13 cellular contexts compared by ENCODE assay signal in the genomic region with DNA sequence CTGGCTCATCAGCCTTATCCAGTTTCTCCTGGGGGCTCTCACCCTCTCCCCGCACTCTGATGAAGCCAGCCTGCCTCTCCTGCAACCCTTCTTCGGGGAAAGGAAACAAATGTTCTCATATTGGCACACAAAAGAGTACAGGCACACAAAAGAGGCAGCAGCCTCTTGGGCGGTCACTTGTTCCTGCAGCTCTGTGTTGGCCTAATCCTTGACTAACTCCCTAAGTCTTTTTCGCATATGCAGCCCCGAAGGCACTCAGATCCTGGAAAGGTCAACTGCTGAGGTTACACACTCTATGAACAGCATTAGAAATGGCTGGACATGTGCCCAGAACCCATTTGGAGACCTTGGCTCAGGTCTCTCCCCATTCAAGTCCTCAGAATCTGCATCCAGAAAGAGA. TPM values are rescaled to one million over a fixed set of nuclear protein-coding genes. Genes with fewer than 3 reads are reported as not detected.
DNase-seq lines count a peak whose midpoint lies in the region; ATAC-seq and TF ChIP-seq lines count a peak whose summit lies in the region.
"Had no signal": no experiment of that assay in that cellular context is flagged by ENCODE, and none has a peak within 500 bp of the region (broad histone marks: within the 10 kb centered on the region; RNA-seq: fewer than 3 reads in every experiment).

No MANE protein-coding gene starts in this region.

- H3K9me3 ChIP-seq in colonic mucosa (no peaks in the 10 kb centered on the region), aorta (ENCODE audit: control insufficient read depth, low read length) (no peaks in the 10 kb centered on the region)

- H3K9me3 Mint-ChIP-seq in HFFc6, result no peaks in the 10 kb centered on the region
- H3K9me3 Mint-ChIP-seq: CD4-positive, CD25-positive, alpha-beta regulatory T cell had no signal

- peak; percentile 88 for ATAC-seq in aorta (ENCODE audit: low FRiP score)
- ATAC-seq in HG03280 (IDR thresholded peaks at IDR 0.05; ENCODE audit: unreplicated experiment), result no peak

- WGBS in aorta, 2 donors, result 3 to 8% methylated on average over 5 of the region's 5 CpGs

- no peaks in the 10 kb centered on the region for H3K36me3 Mint-ChIP-seq in HFFc6 (ENCODE audit: low read depth)
- H3K36me3 Mint-ChIP-seq: CD4-positive, CD25-positive, alpha-beta regulatory T cell had no signal

- intact Hi-C loops in colonic mucosa (cut with DNase I) (no loop called here), aorta (cut with DNase I) (no loop called here)

- DNase-seq in colonic mucosa (peak; percentile 29), hypothalamus (lab: John Stamatoyannopoulos, UW) (peak in 28 of 51 donors; percentile 9 to 77 (median 46)), renal cortical epithelial cell (ENCODE audit: low read depth) (peak; percentile 81), aorta (peak in 1 of 2 donors; percentile 58), HFFc6 (no peak), mesenteric fat pad (ENCODE audit: low spot score) (no peak)
- DNase-seq: CD4-positive, CD25-positive, alpha-beta regulatory T cell; NCI-H1436 treated with DMSO at 0.1 percent for 48 hours; NCI-H524 treated with DMSO at 0.1 percent for 48 hours; stimulated activated CD4-positive, alpha-beta T cell treated with anti-CD3 and anti-CD28 coated beads, Interleukin-4, amount 100 ng/mL, for 1 hour had no signal

- H3K27me3 ChIP-seq in colonic mucosa (no peaks in the 10 kb centered on the region), aorta (ENCODE audit: control insufficient read depth in 1 of 2, insufficient read depth in 2 of 2, low read length in 1 of 2) (no peaks in the 10 kb centered on the region)

- H3K4me3 Mint-ChIP-seq in HFFc6, result no peak overlapping the region

- H3K4me1 ChIP-seq in colonic mucosa (no peaks in the 10 kb centered on the region), aorta (ENCODE audit: control insufficient read depth in 1 of 2, insufficient read depth in 2 of 2, low read length in 2 of 2) (peaks cover 0 to 2% of the 10 kb centered on the region in 2 donors)

- no peaks in the 10 kb centered on the region; the same call in 1 of the 2 replicates for H3K4me1 Mint-ChIP-seq in HFFc6 (ENCODE audit: low read depth)
- H3K4me1 Mint-ChIP-seq: CD4-positive, CD25-positive, alpha-beta regulatory T cell had no signal

- H3K27me3 Mint-ChIP-seq in HFFc6 (ENCODE audit: insufficient read depth), result peaks cover 32% of the 10 kb centered on the region

- no peak overlapping the region for H3K27ac ChIP-seq in colonic mucosa
- no peak overlapping the region for H3K27ac ChIP-seq in aorta (ENCODE audit: low read depth in 1 of 2, low read length in 2 of 2)

- no peak overlapping the region for H3K27ac Mint-ChIP-seq in HFFc6
- H3K27ac Mint-ChIP-seq: CD4-positive, CD25-positive, alpha-beta regulatory T cell had no signal

- H3K9ac ChIP-seq in colonic mucosa (ENCODE audit: low read depth in 2 of 2, low read length in 2 of 2), result no peak overlapping the region

- TF ChIP-seq CTCF in colonic mucosa (IDR thresholded peaks at IDR 0.05) (no peak), HFFc6 (IDR thresholded peaks at IDR 0.05) (no peak)

- H3K4me3 ChIP-seq in colonic mucosa (no peak overlapping the region), aorta (ENCODE audit: low read length in 2 of 2) (no peak overlapping the region)

- H3K36me3 ChIP-seq in colonic mucosa, result no peaks in the 10 kb centered on the region
- no peaks in the 10 kb centered on the region for H3K36me3 ChIP-seq in aorta (ENCODE audit: control insufficient read depth in 1 of 2, insufficient read depth in 2 of 2, low read length in 1 of 2)

RNA-seq across cellular contexts. Expression of gene CAMP, which starts 7.4 kb away (rescaled TPM):
- total RNA-seq in colonic mucosa (not detected), renal cortical epithelial cell (0.25 TPM in 1 of 2 replicates, not detected in the other), aorta (under 1 TPM; 0.65 to 0.90 TPM), mesenteric fat pad (0.48 TPM)
- 1 to 10 TPM in 1 of 2 donors, not detected in 1; 4.0 TPM for polyA plus RNA-seq in aorta
- total RNA-seq in HFFc6 (2021; fragmentation: NEBNext Ultra II Directional; extraction: Animal tissue kit (Norgen Biotek cat#: 25700)), result not detected
- total RNA-seq: CD4-positive, CD25-positive, alpha-beta regulatory T cell; pulmonary artery endothelial cell; T-helper 2 cell treated with Interferon-gamma antibody and Interleukin-4, amounts not matched to agents 100 ng/mL and 5 ng/mL, for 36 hours had no signal
- polyA plus RNA-seq: CD4-positive, CD25-positive, alpha-beta regulatory T cell had no signal

RNA-seq across cellular contexts. Expression of gene ZNF589, which starts 25.0 kb away (rescaled TPM):
- total RNA-seq in colonic mucosa, result 10 to 100 TPM in 1 of 2 donors, 1 to 10 TPM in 1; 5.2 to 11.2 TPM
- total RNA-seq in renal cortical epithelial cell, result 2.3 and 6.6 TPM in 2 replicates
- 10 to 100 TPM in 1 of 2 donors, 1 to 10 TPM in 1; 7.1 to 19.4 TPM for total RNA-seq in aorta
- 1 to 10 TPM; 2.5 to 6.7 TPM for polyA plus RNA-seq in aorta
- total RNA-seq in HFFc6 (2021; fragmentation: NEBNext Ultra II Directional; extraction: Animal tissue kit (Norgen Biotek cat#: 25700)), result 1 to 10 TPM; 2.4 to 3.5 (median 2.9) TPM
- 6.4 TPM for total RNA-seq in mesenteric fat pad

RNA-seq across cellular contexts. Expression of gene CDC25A, which starts 27.7 kb away (rescaled TPM):
- 10 to 100 TPM in 1 of 2 donors, 1 to 10 TPM in 1; 5.3 to 23.7 TPM for total RNA-seq in colonic mucosa
- total RNA-seq in renal cortical epithelial cell, result 3.2 and 7.3 TPM in 2 replicates
- total RNA-seq in aorta, result under 1 TPM; 0.52 to 0.57 TPM
- polyA plus RNA-seq in aorta, result 1 to 10 TPM in 1 of 2 donors, under 1 TPM in 1; 0.08 to 1.8 TPM
- 10 to 100 TPM in 3 of 6 experiments, 1 to 10 TPM in 3; 5.4 to 12.4 (median 10.0) TPM for total RNA-seq in HFFc6 (2021; fragmentation: NEBNext Ultra II Directional; extraction: Animal tissue kit (Norgen Biotek cat#: 25700))
- 0.87 TPM for total RNA-seq in mesenteric fat pad

Comparison
In these comparisons a context has a peak if more than half of its experiments do, and no peak if none do; other contexts are left out.
1. DNase-seq: peak in colonic mucosa (single experiment), hypothalamus (28 of 51) and renal cortical epithelial cell (single experiment); none in HFFc6 (single experiment) and mesenteric fat pad (single experiment).